ENCODE assay signal across 13 cellular contexts in the genomic region with DNA sequence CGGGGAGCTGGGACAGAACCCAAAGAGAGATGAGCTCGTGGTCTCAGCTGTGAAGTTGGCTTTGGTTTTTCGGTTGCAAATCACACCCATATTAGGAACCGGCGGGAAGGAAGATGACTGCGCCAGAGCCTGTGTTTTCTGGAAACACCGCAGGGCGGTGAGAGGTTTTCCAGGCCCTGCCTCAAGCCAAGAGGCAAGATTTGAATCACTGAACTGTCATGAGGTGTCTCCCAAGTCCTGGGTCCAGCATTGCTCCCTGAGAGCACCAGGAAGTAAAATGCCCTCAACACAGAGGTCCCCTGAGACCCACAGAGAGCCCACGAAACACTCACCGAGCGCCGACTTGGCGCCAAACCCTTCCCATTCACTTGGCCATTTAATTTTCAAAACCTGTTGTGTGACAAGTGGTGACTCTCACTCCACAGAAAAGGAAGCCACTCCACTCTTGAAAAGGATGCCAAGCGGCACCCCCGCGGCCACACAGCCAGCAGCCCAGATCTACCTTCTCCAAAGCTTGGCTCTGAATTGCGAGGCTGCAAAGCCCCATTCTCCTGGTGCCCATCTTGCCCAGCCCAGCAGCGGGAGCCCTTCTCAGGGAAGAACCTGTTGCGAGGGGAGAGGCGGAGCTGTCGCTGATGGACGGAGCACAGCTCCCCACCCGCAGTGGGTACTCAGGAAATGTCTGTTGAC.
DNase-seq lines count a peak whose midpoint lies in the region; ATAC-seq and TF ChIP-seq lines count a peak whose summit lies in the region.
"Had no signal": no experiment of that assay in that cellular context is flagged by ENCODE, and none has a peak within 500 bp of the region (broad histone marks: within the 10 kb centered on the region; RNA-seq: fewer than 3 reads in every experiment).

No MANE protein-coding gene starts in this region.

- H3K27ac ChIP-seq in thoracic aorta = no peak overlapping the region
- no peak overlapping the region for H3K27ac ChIP-seq in suprapubic skin
- H3K27ac ChIP-seq: left lung, parathyroid adenoma had no signal

- no peak for TF ChIP-seq EP300 in suprapubic skin (IDR thresholded peaks at IDR 0.05)

- H3K27ac Mint-ChIP-seq in activated T-helper 2 cell treated with anti-CD3 and anti-CD28 coated beads, Interferon-gamma antibody, Interleukin-2, Interleukin-4, amounts not matched to agents 10 μg/mL and 5 μg/mL and 100 μg/mL, durations not matched to agents 14 hours and 24 hours and 36 hours = peak overlapping the region; percentile 86
- H3K27ac Mint-ChIP-seq: GM23338 had no signal

- H3K9me3 ChIP-seq in thoracic aorta (no peaks in the 10 kb centered on the region), suprapubic skin (no peaks in the 10 kb centered on the region)
- H3K9me3 ChIP-seq: BE2C, left lung had no signal

- H3K4me1 Mint-ChIP-seq in activated T-helper 2 cell treated with anti-CD3 and anti-CD28 coated beads, Interferon-gamma antibody, Interleukin-2, Interleukin-4, amounts not matched to agents 10 μg/mL and 5 μg/mL and 100 μg/mL, durations not matched to agents 14 hours and 24 hours and 36 hours (ENCODE audit: low read depth) = peaks cover 86% of the 10 kb centered on the region

- peak overlapping the region; percentile 1 for H3K4me3 ChIP-seq in thoracic aorta
- no peak overlapping the region for H3K4me3 ChIP-seq in suprapubic skin
- H3K4me3 ChIP-seq: GM23338, left lung had no signal

- no peak for ATAC-seq in thoracic aorta (ENCODE audit: insufficient number of reproducible peaks, low FRiP score, low read depth)
- ATAC-seq in GM19455 (IDR thresholded peaks at IDR 0.05; ENCODE audit: unreplicated experiment) = no peak
- ATAC-seq: GM23338, left lung had no signal

- no peak for TF ChIP-seq POLR2A in suprapubic skin (IDR thresholded peaks at IDR 0.05)

- H3K9me3 Mint-ChIP-seq in activated T-helper 2 cell treated with anti-CD3 and anti-CD28 coated beads, Interferon-gamma antibody, Interleukin-2, Interleukin-4, amounts not matched to agents 10 μg/mL and 5 μg/mL and 100 μg/mL, durations not matched to agents 14 hours and 24 hours and 36 hours = no peaks in the 10 kb centered on the region
- H3K9me3 Mint-ChIP-seq: GM23338 had no signal

- intact Hi-C loops in activated T-helper 2 cell treated with anti-CD3 and anti-CD28 coated beads, Interferon-gamma antibody, Interleukin-2, Interleukin-4, amounts not matched to agents 10 μg/mL and 5 μg/mL and 100 μg/mL, durations not matched to agents 14 hours and 24 hours and 36 hours (cut with micrococcal nuclease) = loop anchor here (2.0 kb wide), 1 partner anchor 36 kb away; no protein-coding TSS in a partner anchor

- H3K27me3 Mint-ChIP-seq in activated T-helper 2 cell treated with anti-CD3 and anti-CD28 coated beads, Interferon-gamma antibody, Interleukin-2, Interleukin-4, amounts not matched to agents 10 μg/mL and 5 μg/mL and 100 μg/mL, durations not matched to agents 14 hours and 24 hours and 36 hours (ENCODE audit: low read depth) = no peaks in the 10 kb centered on the region

- no peaks in the 10 kb centered on the region for H3K27me3 ChIP-seq in thoracic aorta (replicated peaks; ENCODE audit: insufficient read depth)
- peaks cover 20% of the 10 kb centered on the region for H3K27me3 ChIP-seq in suprapubic skin
- H3K27me3 ChIP-seq: BE2C had no signal

- 60% methylated on average over 22 of the region's 23 CpGs for WGBS in suprapubic skin

- H3K36me3 Mint-ChIP-seq in activated T-helper 2 cell treated with anti-CD3 and anti-CD28 coated beads, Interferon-gamma antibody, Interleukin-2, Interleukin-4, amounts not matched to agents 10 μg/mL and 5 μg/mL and 100 μg/mL, durations not matched to agents 14 hours and 24 hours and 36 hours (ENCODE audit: low read depth) = no peaks in the 10 kb centered on the region

- TF ChIP-seq CTCF in thoracic aorta (IDR thresholded peaks at IDR 0.05) (no peak), suprapubic skin (IDR thresholded peaks at IDR 0.05) (no peak)

- H3K4me3 Mint-ChIP-seq in activated T-helper 2 cell treated with anti-CD3 and anti-CD28 coated beads, Interferon-gamma antibody, Interleukin-2, Interleukin-4, amounts not matched to agents 10 μg/mL and 5 μg/mL and 100 μg/mL, durations not matched to agents 14 hours and 24 hours and 36 hours (ENCODE audit: low read depth) = peak overlapping the region; percentile 60
- H3K4me3 Mint-ChIP-seq: GM23338 had no signal

- H3K36me3 ChIP-seq in thoracic aorta (no peaks in the 10 kb centered on the region), suprapubic skin (no peaks in the 10 kb centered on the region)
- H3K36me3 ChIP-seq: BE2C, left lung had no signal

- H3K4me1 ChIP-seq in thoracic aorta (ENCODE audit: control insufficient read depth in 1 of 2, low read depth in 2 of 2) (peaks cover 0 to 7% of the 10 kb centered on the region in 2 donors), suprapubic skin (peaks cover 15% of the 10 kb centered on the region)
- H3K4me1 ChIP-seq: BE2C, parathyroid adenoma had no signal

- peak; percentile 44 for DNase-seq in activated naive CD4-positive, alpha-beta T cell treated with Interleukin-2 at 50 U/mL for 16 hours
- DNase-seq in activated naive CD4-positive, alpha-beta T cell (lab: John Stamatoyannopoulos, UW) = no peak
- DNase-seq in NCI-H187 (lab: John Stamatoyannopoulos, UW) = peak; percentile 73 to 82
- no peak for DNase-seq in activated T-helper 2 cell treated with anti-CD3 and anti-CD28 coated beads, Interferon-gamma antibody, Interleukin-2, Interleukin-4, amounts not matched to agents 10 μg/mL and 5 μg/mL and 100 μg/mL, durations not matched to agents 14 hours and 24 hours and 36 hours (ENCODE audit: low spot score)
- no peak for DNase-seq in thoracic aorta (ENCODE audit: low spot score)
- DNase-seq in suprapubic skin (ENCODE audit: low spot score in 2 of 2) = no peak
- no peak for DNase-seq in NCI-H774 (lab: John Stamatoyannopoulos, UW)
- DNase-seq: BE2C, cortex of kidney had no signal

Comparison
In these comparisons a context has a peak if more than half of its experiments do, and no peak if none do; other contexts are left out.
1. DNase-seq: peak in activated naive CD4-positive, alpha-beta T cell treated with Interleukin-2 at 50 U/mL for 16 hours (single experiment) and NCI-H187 (2 of 2); none in activated naive CD4-positive, alpha-beta T cell (0 of 4), activated T-helper 2 cell treated with anti-CD3 and anti-CD28 coated beads, Interferon-gamma antibody, Interleukin-2, Interleukin-4, amounts not matched to agents 10 μg/mL and 5 μg/mL and 100 μg/mL, durations not matched to agents 14 hours and 24 hours and 36 hours (single experiment), thoracic aorta (single experiment), suprapubic skin (0 of 2) and NCI-H774 (single experiment).